21 cellular contexts compared by ENCODE assay signal in genomic region chr2:152543717-152544116, GRCh38.
DNase-seq lines count a peak whose midpoint lies in the region; ATAC-seq and TF ChIP-seq lines count a peak whose summit lies in the region.
"Had no signal": no experiment of that assay in that cellular context is flagged by ENCODE, and none has a peak within 500 bp of the region (broad histone marks: within the 10 kb centered on the region; RNA-seq: fewer than 3 reads in every experiment).

No MANE protein-coding gene starts in this region.

- H3K9ac ChIP-seq in mesenchymal stem cell (ENCODE audit: low read length): peak overlapping the region; percentile 53
- H3K9ac ChIP-seq in smooth muscle cell (ENCODE audit: low read depth): peak overlapping the region; percentile 68

- H2AK5ac ChIP-seq in mesenchymal stem cell (ENCODE audit: low read length, severe bottlenecking): no peak overlapping the region

- H3K27ac ChIP-seq in mesenchymal stem cell (ENCODE audit: low read length, poor library complexity, severe bottlenecking): peak overlapping the region; percentile 98
- peak overlapping the region; percentile 98 for H3K27ac ChIP-seq in smooth muscle cell (ENCODE audit: low read depth)
- H3K27ac ChIP-seq: VCaP had no signal

- H3K36me3 Mint-ChIP-seq in HFFc6 (ENCODE audit: low read depth): no peaks in the 10 kb centered on the region
- peaks cover 9% of the 10 kb centered on the region for H3K36me3 Mint-ChIP-seq in brain
- H3K36me3 Mint-ChIP-seq: CD14-positive monocyte; natural killer cell treated with Interleukin-12 subunit alpha and Interleukin-12 subunit beta and Interleukin-15 and Interleukin-18, amount 100 ng/mL, for 72 hours had no signal

- no peak overlapping the region for H3K4me2 ChIP-seq in mesenchymal stem cell (ENCODE audit: low read length, poor library complexity, severe bottlenecking)
- peak overlapping the region; percentile 60 for H3K4me2 ChIP-seq in smooth muscle cell

- H2BK5ac ChIP-seq in mesenchymal stem cell (ENCODE audit: low read depth, low read length, poor library complexity, severe bottlenecking): no peak overlapping the region

- no peak for DNase-seq in HFFc6
- no peak for DNase-seq in mesenchymal stem cell
- no peak for DNase-seq in smooth muscle cell (lab: John Stamatoyannopoulos, UW; ENCODE audit: unreplicated experiment)
- DNase-seq in NCI-H82 (lab: John Stamatoyannopoulos, UW): no peak
- DNase-seq in cardiac septum (ENCODE audit: low spot score): no peak
- DNase-seq: activated CD4-positive, alpha-beta T cell treated with anti-CD3 and anti-CD28 coated beads, Interleukin-2, amount 50 U/mL, for 4 hours; activated effector memory CD4-positive, alpha-beta T cell treated with Interleukin-2 at 50 U/mL for 16 hours; activated naive CD8-positive, alpha-beta T cell treated with anti-CD3 and anti-CD28 coated beads, Interleukin-2, amount 50 U/mL, for 24 hours; erythroblast; NCI-H1436; NCI-H2171; NCI-H526; SIG-M5; T-helper 17 cell had no signal

- H3K4ac ChIP-seq in mesenchymal stem cell (ENCODE audit: low read depth in 1 of 2, low read length in 2 of 2): no peak overlapping the region

- no peak overlapping the region for H4K8ac ChIP-seq in mesenchymal stem cell (ENCODE audit: low read length)

- H3K4me3 Mint-ChIP-seq in HFFc6 (peak overlapping the region; percentile 69; the same call in 1 of the 2 replicates), brain (no peak overlapping the region)
- H3K4me3 Mint-ChIP-seq: activated naive CD8-positive, alpha-beta T cell treated with anti-CD3 and anti-CD28 coated beads, Interleukin-2, amount 50 U/mL, for 24 hours; CD14-positive monocyte; IgD-negative memory B cell; natural killer cell treated with Interleukin-12 subunit alpha and Interleukin-12 subunit beta and Interleukin-15 and Interleukin-18, amount 100 ng/mL, for 72 hours; T-helper 17 cell had no signal

- H3K27ac Mint-ChIP-seq in HFFc6: peak overlapping the region; percentile 87
- peak overlapping the region; percentile 18 to 90 (median 73) for H3K27ac Mint-ChIP-seq in brain
- H3K27ac Mint-ChIP-seq: activated naive CD8-positive, alpha-beta T cell treated with anti-CD3 and anti-CD28 coated beads, Interleukin-2, amount 50 U/mL, for 24 hours; CD14-positive monocyte; IgD-negative memory B cell; natural killer cell treated with Interleukin-12 subunit alpha and Interleukin-12 subunit beta and Interleukin-15 and Interleukin-18, amount 100 ng/mL, for 72 hours; T-helper 17 cell had no signal

- no peaks in the 10 kb centered on the region for H3K27me3 ChIP-seq in mesenchymal stem cell (ENCODE audit: control insufficient read depth in 1 of 2, insufficient read depth in 1 of 2, low read length in 2 of 2)
- H3K27me3 ChIP-seq in smooth muscle cell (ENCODE audit: low read depth): no peaks in the 10 kb centered on the region

- intact Hi-C loops in cardiac septum (cut with DNase I): no loop called here

- H3K4me1 Mint-ChIP-seq in HFFc6 (ENCODE audit: low read depth): peaks cover 67% of the 10 kb centered on the region
- peaks cover 66% of the 10 kb centered on the region for H3K4me1 Mint-ChIP-seq in brain
- H3K4me1 Mint-ChIP-seq: activated naive CD8-positive, alpha-beta T cell treated with anti-CD3 and anti-CD28 coated beads, Interleukin-2, amount 50 U/mL, for 24 hours; CD14-positive monocyte; T-helper 17 cell had no signal

- H3K9me3 Mint-ChIP-seq in HFFc6 (no peaks in the 10 kb centered on the region), brain (no peaks in the 10 kb centered on the region)
- H3K9me3 Mint-ChIP-seq: activated naive CD8-positive, alpha-beta T cell treated with anti-CD3 and anti-CD28 coated beads, Interleukin-2, amount 50 U/mL, for 24 hours; CD14-positive monocyte; IgD-negative memory B cell; natural killer cell treated with Interleukin-12 subunit alpha and Interleukin-12 subunit beta and Interleukin-15 and Interleukin-18, amount 100 ng/mL, for 72 hours had no signal

- H3K27me3 Mint-ChIP-seq in HFFc6 (ENCODE audit: insufficient read depth): peaks cover 5% of the 10 kb centered on the region; the same call in 1 of the 2 replicates
- peaks cover 4% of the 10 kb centered on the region for H3K27me3 Mint-ChIP-seq in brain
- H3K27me3 Mint-ChIP-seq: IgD-negative memory B cell, T-helper 17 cell had no signal

- peaks cover 11% of the 10 kb centered on the region for H3K4me1 ChIP-seq in mesenchymal stem cell (ENCODE audit: control insufficient read depth, insufficient read depth, low read depth, low read length)
- H3K4me1 ChIP-seq in smooth muscle cell (ENCODE audit: low read depth): peaks cover 26% of the 10 kb centered on the region

- TF ChIP-seq CTCF in HFFc6 (IDR thresholded peaks at IDR 0.05) (no peak), brain (conservative IDR thresholded peaks at IDR 0.05) (no peak), smooth muscle cell (IDR thresholded peaks at IDR 0.05; ENCODE audit: borderline replicate concordance, insufficient read depth, poor library complexity, severe bottlenecking) (no peak)

- H2AFZ ChIP-seq in mesenchymal stem cell (ENCODE audit: low read depth, low read length): no peak overlapping the region
- H2AFZ ChIP-seq in smooth muscle cell (ENCODE audit: low read depth): no peak overlapping the region

- H3K79me2 ChIP-seq in smooth muscle cell (ENCODE audit: low read depth): peaks cover 12% of the 10 kb centered on the region

- no peaks in the 10 kb centered on the region for H4K20me1 ChIP-seq in smooth muscle cell (ENCODE audit: low read depth)

- H3K9me3 ChIP-seq in mesenchymal stem cell (ENCODE audit: control insufficient read depth, low read length): no peaks in the 10 kb centered on the region
- no peaks in the 10 kb centered on the region for H3K9me3 ChIP-seq in smooth muscle cell (replicated peaks; ENCODE audit: low read depth)

- no peak overlapping the region for H2BK15ac ChIP-seq in mesenchymal stem cell (ENCODE audit: low read depth, poor library complexity, severe bottlenecking)

- H3K4me3 ChIP-seq in mesenchymal stem cell (ENCODE audit: insufficient read depth in 1 of 2, low read depth in 1 of 2, low read length in 2 of 2) (no peak overlapping the region), smooth muscle cell (no peak overlapping the region)

- no peak overlapping the region for H4K91ac ChIP-seq in mesenchymal stem cell (ENCODE audit: low read length)

- no peak for ATAC-seq in GM19035 (IDR thresholded peaks at IDR 0.05; ENCODE audit: unreplicated experiment)
- ATAC-seq in GM21447 (IDR thresholded peaks at IDR 0.05; ENCODE audit: unreplicated experiment): no peak
- ATAC-seq: activated naive CD8-positive, alpha-beta T cell treated with anti-CD3 and anti-CD28 coated beads, Interleukin-2, amount 50 U/mL, for 24 hours; natural killer cell treated with Interleukin-12 subunit alpha and Interleukin-12 subunit beta and Interleukin-15 and Interleukin-18, amount 100 ng/mL, for 72 hours; T-helper 17 cell had no signal

- 96% methylated on average over 3 of the region's 4 CpGs for WGBS in mesenchymal stem cell
- WGBS in smooth muscle cell (ENCODE audit: low lambda C conversion rate): 91% methylated on average over 4 of the region's 4 CpGs

- H3K79me1 ChIP-seq in mesenchymal stem cell (replicated peaks; ENCODE audit: low read length, poor library complexity, severe bottlenecking): peaks cover 33% of the 10 kb centered on the region

- no peak overlapping the region for H2BK120ac ChIP-seq in mesenchymal stem cell (ENCODE audit: low read depth, low read length)

- H3K36me3 ChIP-seq in mesenchymal stem cell (ENCODE audit: control insufficient read depth in 1 of 2, insufficient read depth in 2 of 2, low read depth in 1 of 2, low read length in 2 of 2): peaks cover 0 to 23% of the 10 kb centered on the region in 2 experiments
- H3K36me3 ChIP-seq in smooth muscle cell (ENCODE audit: low read depth): no peaks in the 10 kb centered on the region

- H3K14ac ChIP-seq in mesenchymal stem cell (ENCODE audit: low read length in 2 of 2): no peak overlapping the region

- no peak overlapping the region for H3K18ac ChIP-seq in mesenchymal stem cell (ENCODE audit: low read depth in 1 of 2, low read length in 2 of 2)

- H3K23ac ChIP-seq in mesenchymal stem cell (ENCODE audit: low read length in 2 of 2): no peak overlapping the region

- peak overlapping the region in 1 of 2 experiments; percentile 45 for H2BK12ac ChIP-seq in mesenchymal stem cell (ENCODE audit: low read length in 2 of 2)

- peaks cover 17% of the 10 kb centered on the region for H3F3A ChIP-seq in smooth muscle cell (ENCODE audit: low read depth)
